8 cellular contexts compared by ENCODE assay signal in the genomic region with DNA sequence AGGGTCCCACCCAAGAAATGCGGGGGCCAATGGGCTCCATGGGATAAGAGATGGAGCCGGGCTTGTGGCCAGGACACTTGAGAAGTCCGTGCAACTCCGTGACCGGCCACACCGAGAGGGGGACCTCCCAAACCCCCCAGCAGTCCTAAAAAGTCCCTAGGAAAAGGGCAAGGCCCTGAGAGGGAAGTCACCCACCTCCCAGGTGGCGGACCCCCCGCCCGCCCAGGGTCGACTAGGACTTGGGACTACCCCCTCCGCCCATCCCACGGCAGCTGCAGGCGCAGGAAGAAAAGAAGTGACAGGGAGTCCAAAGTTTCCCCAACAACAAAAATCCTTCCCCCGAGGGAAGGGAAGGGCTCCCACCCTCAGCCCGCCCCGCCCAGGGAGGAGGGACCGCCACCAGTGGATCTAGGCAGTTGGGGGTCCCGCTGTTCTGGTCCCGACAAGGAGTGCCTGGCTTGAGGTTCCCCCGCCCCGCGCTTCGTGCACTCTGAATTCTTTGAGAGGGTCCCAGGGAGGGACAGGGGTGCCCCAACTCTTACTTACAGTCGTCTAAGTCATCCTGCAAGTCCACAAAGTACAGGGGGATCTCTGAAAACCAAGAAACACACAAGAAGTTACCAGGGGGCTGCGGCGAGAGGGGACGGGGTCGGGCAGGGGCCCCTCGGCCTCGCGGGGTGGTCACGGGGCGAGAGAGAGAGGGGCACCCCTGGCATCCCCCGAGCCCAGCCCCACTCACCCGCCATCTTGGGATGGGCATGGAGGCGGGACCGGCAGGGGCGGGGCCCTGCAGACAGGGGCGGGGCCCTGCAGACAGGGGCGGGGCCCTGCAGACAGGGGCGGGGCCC. TPM values are rescaled to one million over a fixed set of nuclear protein-coding genes. Genes with fewer than 3 reads are reported as not detected.
DNase-seq lines count a peak whose midpoint lies in the region; ATAC-seq, FAIRE-seq and TF ChIP-seq lines count a peak whose summit lies in the region.

No MANE protein-coding gene starts in this region.

- ATAC-seq in GM21576 (IDR thresholded peaks at IDR 0.05; ENCODE audit: unreplicated experiment), result peak; percentile 48
- ATAC-seq in activated CD8-positive, alpha-beta T cell treated with anti-CD3 and anti-CD28 coated beads, Interleukin-2, amount 10 ng/mL, durations not matched to agents 7 days and 5 days, result peak; percentile 57

- peaks cover 4% of the 10 kb centered on the region for H3K36me3 Mint-ChIP-seq in IgD-negative memory B cell
- H3K36me3 Mint-ChIP-seq in activated CD8-positive, alpha-beta T cell treated with anti-CD3 and anti-CD28 coated beads, Interleukin-2, amount 10 ng/mL, durations not matched to agents 7 days and 5 days (ENCODE audit: low read depth), result peaks cover 43% of the 10 kb centered on the region

- H3K27ac ChIP-seq in endothelial cell of umbilical vein (ENCODE audit: insufficient read depth, low read depth, low read length), result peak overlapping the region; percentile 44
- H3K27ac ChIP-seq in thymus (ENCODE audit: low read depth), result peak overlapping the region; percentile 84

- dilution Hi-C loops in endothelial cell of umbilical vein (cut with MboI; ENCODE audit: extremely low pct_ligation_motif_present, low sequenced_read_pairs), result no loop called here

- H3K9ac ChIP-seq in ES-I3 (ENCODE audit: low read depth, low read length) (peak overlapping the region; percentile 93), endothelial cell of umbilical vein (replicated peaks; ENCODE audit: extremely low read depth, insufficient read depth, low read length) (peak overlapping the region; percentile 83)

- H3K4me3 ChIP-seq in endothelial cell of umbilical vein (replicated peaks in 1 of 3; ENCODE audit: insufficient read depth in 1 of 3, low read depth in 1 of 3, low read length in 3 of 3), result peak overlapping the region; percentile 91 to 99 (median 96)
- H3K4me3 ChIP-seq in thymus (ENCODE audit: low read length), result peak overlapping the region; percentile 73

- H2AFZ ChIP-seq in endothelial cell of umbilical vein (ENCODE audit: low read depth, low read length), result peak overlapping the region; percentile 95

- peaks cover 26 to 41% (median 40%) of the 10 kb centered on the region in 3 donors for H3K4me1 Mint-ChIP-seq in IgD-negative memory B cell
- H3K4me1 Mint-ChIP-seq in activated CD8-positive, alpha-beta T cell treated with anti-CD3 and anti-CD28 coated beads, Interleukin-2, amount 10 ng/mL, durations not matched to agents 7 days and 5 days (ENCODE audit: low read depth), result peaks cover 63% of the 10 kb centered on the region

- H3K4me1 ChIP-seq in ES-I3 (ENCODE audit: insufficient read depth, low read length) (0 out of 2 replicates have a peak, but pooled peaks cover 5% of the 10 kb centered on the region), endothelial cell of umbilical vein (ENCODE audit: control insufficient read depth, extremely low read depth, insufficient read depth, low read length) (peaks cover 10% of the 10 kb centered on the region), thymus (ENCODE audit: control insufficient read depth, insufficient read depth, low read length) (peaks cover 17% of the 10 kb centered on the region)

- no peak for FAIRE-seq in endothelial cell of umbilical vein (lab: Jason Lieb, UNC)

- 23% methylated on average over 40 of the region's 41 CpGs for WGBS in thymus

- peaks cover 42% of the 10 kb centered on the region for H3K79me2 ChIP-seq in endothelial cell of umbilical vein (ENCODE audit: control insufficient read depth, insufficient read depth, low read length)

- peak overlapping the region; percentile 75 to 95 (median 88) for H3K4me3 Mint-ChIP-seq in IgD-negative memory B cell
- H3K4me3 Mint-ChIP-seq in activated CD8-positive, alpha-beta T cell treated with anti-CD3 and anti-CD28 coated beads, Interleukin-2, amount 10 ng/mL, durations not matched to agents 7 days and 5 days, result peak overlapping the region; percentile 79

- no peak for TF ChIP-seq CTCF in endothelial cell of umbilical vein (IDR thresholded peaks at IDR 0.05; ENCODE audit: extremely low read depth in 1 of 2, insufficient read depth in 1 of 2, low read depth in 1 of 2, low read length in 2 of 2)

- H3K27ac Mint-ChIP-seq in IgD-negative memory B cell, result peak overlapping the region; percentile 84 to 96 (median 92)
- H3K27ac Mint-ChIP-seq in activated CD8-positive, alpha-beta T cell treated with anti-CD3 and anti-CD28 coated beads, Interleukin-2, amount 10 ng/mL, durations not matched to agents 7 days and 5 days, result peak overlapping the region; percentile 83

- TF ChIP-seq POLR2A in endothelial cell of umbilical vein (IDR thresholded peaks at IDR 0.05; ENCODE audit: low read depth, low read length), result peak; percentile 76

- H3K9me3 Mint-ChIP-seq in IgD-negative memory B cell, result no peaks in the 10 kb centered on the region
- no peaks in the 10 kb centered on the region for H3K9me3 Mint-ChIP-seq in activated CD8-positive, alpha-beta T cell treated with anti-CD3 and anti-CD28 coated beads, Interleukin-2, amount 10 ng/mL, durations not matched to agents 7 days and 5 days (ENCODE audit: insufficient read depth)

- H4K20me1 ChIP-seq in endothelial cell of umbilical vein (replicated peaks; ENCODE audit: control insufficient read depth, extremely low read depth, insufficient read depth, low read length), result no peaks in the 10 kb centered on the region

- TSS peak; percentile 28 for BruUV-seq in endothelial cell of umbilical vein (replicated peaks; lab: Mats Ljungman, UMichigan)

- intact Hi-C loops in endothelial cell of umbilical vein (cut with micrococcal nuclease), result loop anchor here (1.0 to 5.0 kb wide), 5 partner anchors 33 to 383 kb away; partner anchors contain the start of genes NPEPL1 and VAPB

- H3K9me1 ChIP-seq in endothelial cell of umbilical vein (replicated peaks; ENCODE audit: control insufficient read depth, extremely low read depth, insufficient read depth, low read length), result no peaks in the 10 kb centered on the region

- peak; percentile 69 for DNase-seq in activated CD8-positive, alpha-beta T cell treated with anti-CD3 and anti-CD28 coated beads, Interleukin-2, amount 10 ng/mL, durations not matched to agents 7 days and 5 days
- DNase-seq in endothelial cell of umbilical vein (ENCODE audit: low read depth, low spot score), result peak; percentile 57
- peak; percentile 60 for DNase-seq in mucosa of gallbladder (ENCODE audit: low spot score)
- no peak for DNase-seq in NCI-H510A (lab: John Stamatoyannopoulos, UW)

- H3K27me3 ChIP-seq in endothelial cell of umbilical vein (ENCODE audit: control insufficient read depth in 2 of 2, insufficient read depth in 2 of 2, low read length in 2 of 2) (no peaks in the 10 kb centered on the region), thymus (ENCODE audit: control insufficient read depth, insufficient read depth) (no peaks in the 10 kb centered on the region)

- CTCF ChIA-PET in activated CD8-positive, alpha-beta T cell treated with anti-CD3 and anti-CD28 coated beads, Interleukin-2, amount 10 ng/mL, durations not matched to agents 7 days and 5 days (lab: Charles Lee), result interaction anchor here (1.1 to 1.2 kb wide), 2 partner anchors 71 kb away, joined by 3 to 5 read pairs; no protein-coding TSS in a partner anchor
- CTCF ChIA-PET in endothelial cell of umbilical vein (lab: Charles Lee), result interaction anchor here (1.1 kb wide), 1 partner anchor 56 kb away, joined by 3 read pairs; no protein-coding TSS in a partner anchor

- H3K36me3 ChIP-seq in ES-I3 (ENCODE audit: insufficient read depth, low read length) (peaks cover 4% of the 10 kb centered on the region; the same call in 1 of the 2 replicates), endothelial cell of umbilical vein (ENCODE audit: control insufficient read depth in 2 of 2, extremely low read depth in 1 of 2, insufficient read depth in 2 of 2, low read length in 2 of 2) (peaks cover 3 to 9% of the 10 kb centered on the region in 2 experiments), thymus (ENCODE audit: control insufficient read depth, insufficient read depth) (peaks cover 13% of the 10 kb centered on the region)

- peak overlapping the region; percentile 54 for H3K4me2 ChIP-seq in endothelial cell of umbilical vein (ENCODE audit: insufficient read depth, low read length)

- H3K27me3 Mint-ChIP-seq in IgD-negative memory B cell, result no peaks in the 10 kb centered on the region
- H3K27me3 Mint-ChIP-seq in activated CD8-positive, alpha-beta T cell treated with anti-CD3 and anti-CD28 coated beads, Interleukin-2, amount 10 ng/mL, durations not matched to agents 7 days and 5 days (ENCODE audit: low read depth), result no peaks in the 10 kb centered on the region

- H3K9me3 ChIP-seq in ES-I3 (ENCODE audit: control insufficient read depth, insufficient read depth, low read length) (no peaks in the 10 kb centered on the region), endothelial cell of umbilical vein (replicated peaks; ENCODE audit: control insufficient read depth, insufficient read depth, low read length) (no peaks in the 10 kb centered on the region), thymus (ENCODE audit: control insufficient read depth) (no peaks in the 10 kb centered on the region)

- POLR2A ChIA-PET in activated CD8-positive, alpha-beta T cell treated with anti-CD3 and anti-CD28 coated beads, Interleukin-2, amount 10 ng/mL, durations not matched to agents 7 days and 5 days (lab: Charles Lee), result interaction anchor here (1.4 to 1.6 kb wide), 2 partner anchors 41 to 80 kb away, joined by 4 to 14 read pairs; partner anchors contain the start of gene VAPB
- POLR2A ChIA-PET in endothelial cell of umbilical vein (lab: Charles Lee), result interaction anchor here (1.1 kb wide), 1 partner anchor 80 kb away, joined by 5 read pairs; the partner anchor contains the start of gene VAPB

TF ChIP-seq in endothelial cell of umbilical vein, 7 proteins besides CTCF, POLR2A, EP300 and RAD21 (continues in another document):
- TF ChIP-seq GATA2 (IDR thresholded peaks at IDR 0.05; ENCODE audit: insufficient read depth, insufficient read length, low read depth, low read length) (no peak), JUN (IDR thresholded peaks at IDR 0.05; ENCODE audit: borderline replicate concordance, insufficient read depth, insufficient read length, low read depth) (no peak), FOS (IDR thresholded peaks at IDR 0.05; ENCODE audit: borderline replicate concordance, insufficient read depth, low read length) (no peak), POLR2AphosphoS5 (IDR thresholded peaks at IDR 0.05; ENCODE audit: insufficient read depth, low read depth, low read length) (no peak)

RNA-seq across cellular contexts. Expression of gene RAB22A, which starts 0.6 kb away (rescaled TPM):
- polyA plus RNA-seq in IgD-negative memory B cell (11.2 TPM), endothelial cell of umbilical vein (8.6 TPM in 2 replicates), thymus (9.5 TPM)
- total RNA-seq in activated CD8-positive, alpha-beta T cell treated with anti-CD3 and anti-CD28 coated beads, Interleukin-2, amount 10 ng/mL, durations not matched to agents 7 days and 5 days, result 10 to 100 TPM; 16.0 to 17.3 TPM
- total RNA-seq in endothelial cell of umbilical vein (15.7 and 16.3 TPM in 2 replicates), mucosa of gallbladder (21.3 TPM)
- polyA plus RNA-seq in endothelial cell of umbilical vein (2011; cell fraction: cytosol; rRNA removed), result 6.5 and 6.8 TPM in 2 replicates
- 17.6 and 17.9 TPM in 2 replicates for polyA plus RNA-seq in endothelial cell of umbilical vein (2011; cell fraction: nucleus; rRNA removed)
- polyA plus RNA-seq in endothelial cell of umbilical vein (2012), result 9.8 and 11.1 TPM in 2 replicates
- 29.3 and 37.9 TPM in 2 replicates for polyA minus RNA-seq in endothelial cell of umbilical vein
- 7.6 TPM for polyA minus RNA-seq in endothelial cell of umbilical vein (2011; cell fraction: cytosol; rRNA and poly(A)+ RNA removed)
- polyA minus RNA-seq in endothelial cell of umbilical vein (2011; cell fraction: nucleus; rRNA and poly(A)+ RNA removed), result 29.8 and 31.7 TPM in 2 replicates
